Comparison of ENCODE assay signal across 11 cellular contexts in genomic region chr11:114291847-114292680, GRCh38. TPM values are rescaled to one million over a fixed set of nuclear protein-coding genes. Genes with fewer than 3 reads are reported as not detected.
DNase-seq lines count a peak whose midpoint lies in the region; ATAC-seq and TF ChIP-seq lines count a peak whose summit lies in the region.
"Had no signal": no experiment of that assay in that cellular context is flagged by ENCODE, and none has a peak within 500 bp of the region (broad histone marks: within the 10 kb centered on the region; RNA-seq: fewer than 3 reads in every experiment).

No MANE protein-coding gene starts in this region.

- H3K79me2 ChIP-seq in PC-3 (ENCODE audit: low read length) (no peaks in the 10 kb centered on the region), parathyroid adenoma (no peaks in the 10 kb centered on the region)

- H3K9ac ChIP-seq in PC-3 (ENCODE audit: low read length), result peak overlapping the region; percentile 52
- H3K9ac ChIP-seq in parathyroid adenoma, result no peak overlapping the region
- H3K9ac ChIP-seq: KMS-11 had no signal

- POLR2A ChIA-PET in PC-3 (lab: Charles Lee; ENCODE audit: unreplicated experiment), result no interaction called here
- POLR2A ChIA-PET in activated CD4-positive, alpha-beta memory T cell treated with anti-CD3 and anti-CD28 coated beads for 36 hours (lab: Charles Lee), result no interaction called here

- H3K9me3 ChIP-seq in PC-3 (ENCODE audit: low read length) (no peaks in the 10 kb centered on the region), esophagus squamous epithelium (no peaks in the 10 kb centered on the region), parathyroid adenoma (ENCODE audit: control insufficient read depth, low read length) (no peaks in the 10 kb centered on the region)

- H3K4me1 ChIP-seq in PC-3 (ENCODE audit: insufficient read depth, low read length) (peaks cover 77% of the 10 kb centered on the region), esophagus squamous epithelium (peaks cover 0 to 46% (median 15%) of the 10 kb centered on the region in 3 donors), parathyroid adenoma (no peaks in the 10 kb centered on the region)

- H3F3A ChIP-seq in PC-3 (ENCODE audit: low read length, unreplicated experiment), result peaks cover 5% of the 10 kb centered on the region

- 29 to 34% methylated on average over 4 of the region's 4 CpGs for WGBS in esophagus squamous epithelium, 2 donors

- no peaks in the 10 kb centered on the region for H3K36me3 Mint-ChIP-seq in activated CD4-positive, alpha-beta memory T cell treated with anti-CD3 and anti-CD28 coated beads for 36 hours
- H3K36me3 Mint-ChIP-seq: brain had no signal

- H4K20me1 ChIP-seq in PC-3 (ENCODE audit: low read length), result no peaks in the 10 kb centered on the region

- H3K4me3 ChIP-seq in AG09309 (ENCODE audit: control insufficient read depth, low read depth, low read length) (peak overlapping the region; percentile 11; the same call in 1 of the 2 replicates), PC-3 (ENCODE audit: low read length) (no peak overlapping the region), esophagus squamous epithelium (peak overlapping the region in 1 of 4 donors; percentile 3), parathyroid adenoma (ENCODE audit: low read depth, low read length) (no peak overlapping the region)

- BruUV-seq in PC-3 (replicated peaks; lab: Mats Ljungman, UMichigan), result no TSS peak

- no peak overlapping the region for H3K4me3 Mint-ChIP-seq in activated CD4-positive, alpha-beta memory T cell treated with anti-CD3 and anti-CD28 coated beads for 36 hours
- H3K4me3 Mint-ChIP-seq: activated CD4-positive, alpha-beta T cell treated with anti-CD3 and anti-CD28 coated beads, Interleukin-2, amount 10 ng/mL, durations not matched to agents 7 days and 5 days; brain had no signal

- no peaks in the 10 kb centered on the region for H3K4me1 Mint-ChIP-seq in activated CD4-positive, alpha-beta memory T cell treated with anti-CD3 and anti-CD28 coated beads for 36 hours (ENCODE audit: low read depth)
- H3K4me1 Mint-ChIP-seq: brain had no signal

- H3K36me3 ChIP-seq in PC-3 (ENCODE audit: low read depth, low read length) (no peaks in the 10 kb centered on the region), esophagus squamous epithelium (no peaks in the 10 kb centered on the region), parathyroid adenoma (ENCODE audit: control insufficient read depth, insufficient read depth, low read length) (no peaks in the 10 kb centered on the region)

- no peaks in the 10 kb centered on the region for H3K9me3 Mint-ChIP-seq in activated CD4-positive, alpha-beta memory T cell treated with anti-CD3 and anti-CD28 coated beads for 36 hours
- H3K9me3 Mint-ChIP-seq: activated CD4-positive, alpha-beta T cell treated with anti-CD3 and anti-CD28 coated beads, Interleukin-2, amount 10 ng/mL, durations not matched to agents 7 days and 5 days had no signal

- no peaks in the 10 kb centered on the region for H3K9me2 ChIP-seq in PC-3 (replicated peaks; ENCODE audit: low read length)

- DNase-seq in AG09309 (ENCODE audit: low read depth) (no peak), PC-3 (peak; percentile 70), esophagus squamous epithelium (lab: John Stamatoyannopoulos, UW) (no peak), NOMO-1 treated with DMSO at 0.1 percent for 48 hours (lab: John Stamatoyannopoulos, UW; ENCODE audit: unreplicated experiment) (no peak), islet precursor cell (no peak)
- no peak for DNase-seq in activated CD4-positive, alpha-beta memory T cell treated with anti-CD3 and anti-CD28 coated beads for 36 hours
- DNase-seq: activated CD4-positive, alpha-beta T cell treated with anti-CD3 and anti-CD28 coated beads, Interleukin-2, amount 10 ng/mL, durations not matched to agents 7 days and 5 days had no signal

- H2AFZ ChIP-seq in PC-3 (ENCODE audit: low read length) (no peak overlapping the region), parathyroid adenoma (no peak overlapping the region)

- peak overlapping the region; percentile 94 for H3K27ac ChIP-seq in PC-3 (ENCODE audit: low read length)
- H3K27ac ChIP-seq in esophagus squamous epithelium, result peak overlapping the region in 3 of 4 donors; percentile 63 to 96 (median 88)
- H3K27ac ChIP-seq in parathyroid adenoma, result peak overlapping the region; percentile 11
- H3K27ac ChIP-seq: KMS-11 had no signal

- ATAC-seq in PC-3, result no peak
- ATAC-seq in HG03159 (IDR thresholded peaks at IDR 0.05; ENCODE audit: unreplicated experiment), result no peak

- H3K27me3 Mint-ChIP-seq in activated CD4-positive, alpha-beta memory T cell treated with anti-CD3 and anti-CD28 coated beads for 36 hours, result peaks cover 10% of the 10 kb centered on the region

- H3K27me3 ChIP-seq in PC-3 (ENCODE audit: low read length), result no peaks in the 10 kb centered on the region
- H3K27me3 ChIP-seq in esophagus squamous epithelium, result no peaks in the 10 kb centered on the region
- H3K27me3 ChIP-seq in parathyroid adenoma (ENCODE audit: control insufficient read depth, insufficient read depth, low read length), result no peaks in the 10 kb centered on the region

- no peak for TF ChIP-seq POLR2A in esophagus squamous epithelium (IDR thresholded peaks at IDR 0.05)

- no peak overlapping the region for H3K27ac Mint-ChIP-seq in activated CD4-positive, alpha-beta memory T cell treated with anti-CD3 and anti-CD28 coated beads for 36 hours
- H3K27ac Mint-ChIP-seq: activated CD4-positive, alpha-beta T cell treated with anti-CD3 and anti-CD28 coated beads, Interleukin-2, amount 10 ng/mL, durations not matched to agents 7 days and 5 days had no signal

- CTCF ChIA-PET in PC-3 (lab: Charles Lee), result no interaction called here
- CTCF ChIA-PET in activated CD4-positive, alpha-beta memory T cell treated with anti-CD3 and anti-CD28 coated beads for 36 hours (lab: Charles Lee), result no interaction called here

- H3K4me2 ChIP-seq in PC-3 (ENCODE audit: low read length) (peak overlapping the region; percentile 52), parathyroid adenoma (ENCODE audit: low read length) (no peak overlapping the region)
- H3K4me2 ChIP-seq: KMS-11 had no signal

- TF ChIP-seq CTCF in AG09309 (IDR thresholded peaks at IDR 0.05; ENCODE audit: control insufficient read depth, insufficient read depth, low read depth, low read length, missing control alignments) (no peak), PC-3 (conservative IDR thresholded peaks at IDR 0.05; ENCODE audit: low read depth, low read length) (no peak), esophagus squamous epithelium (IDR thresholded peaks at IDR 0.05) (no peak), parathyroid adenoma (IDR thresholded peaks at IDR 0.05) (no peak)

- intact Hi-C loops in PC-3 (cut with micrococcal nuclease), result no loop called here
- intact Hi-C loops in esophagus squamous epithelium (cut with DNase I), result no loop called here
- intact Hi-C loops in activated CD4-positive, alpha-beta memory T cell treated with anti-CD3 and anti-CD28 coated beads for 36 hours (cut with micrococcal nuclease), result no loop called here

RNA-seq across cellular contexts. Expression of gene NNMT, which starts 4.1 kb away (rescaled TPM):
- total RNA-seq in PC-3 (2014; rRNA removed), result 20.8 and 23.3 TPM in 2 replicates
- total RNA-seq in esophagus squamous epithelium, result 100 to 1,000 TPM in 1 of 4 donors, 10 to 100 TPM in 2, 1 to 10 TPM in 1; 4.1 to 142 (median 56.8) TPM
- total RNA-seq in activated CD4-positive, alpha-beta memory T cell treated with anti-CD3 and anti-CD28 coated beads for 36 hours, result not detected
- total RNA-seq: activated CD4-positive, alpha-beta T cell treated with anti-CD3 and anti-CD28 coated beads, Interleukin-2, amount 10 ng/mL, durations not matched to agents 7 days and 5 days had no signal

Comparison
In these comparisons a context has a peak if more than half of its experiments do, and no peak if none do; other contexts are left out.
1. H3K27ac ChIP-seq: peak in every context shown above with its lines; median percentile 94 in PC-3; 88 in esophagus squamous epithelium; 11 in parathyroid adenoma.
2. RNA of gene NNMT, which starts 4.1 kb away (total RNA-seq): 4.1 to 142 TPM in esophagus squamous epithelium and 20.8 to 23.3 TPM in PC-3; not detected in activated CD4-positive, alpha-beta memory T cell treated with anti-CD3 and anti-CD28 coated beads for 36 hours; every median in the first group is over 4 times any median in the second.